In the genomic region with DNA sequence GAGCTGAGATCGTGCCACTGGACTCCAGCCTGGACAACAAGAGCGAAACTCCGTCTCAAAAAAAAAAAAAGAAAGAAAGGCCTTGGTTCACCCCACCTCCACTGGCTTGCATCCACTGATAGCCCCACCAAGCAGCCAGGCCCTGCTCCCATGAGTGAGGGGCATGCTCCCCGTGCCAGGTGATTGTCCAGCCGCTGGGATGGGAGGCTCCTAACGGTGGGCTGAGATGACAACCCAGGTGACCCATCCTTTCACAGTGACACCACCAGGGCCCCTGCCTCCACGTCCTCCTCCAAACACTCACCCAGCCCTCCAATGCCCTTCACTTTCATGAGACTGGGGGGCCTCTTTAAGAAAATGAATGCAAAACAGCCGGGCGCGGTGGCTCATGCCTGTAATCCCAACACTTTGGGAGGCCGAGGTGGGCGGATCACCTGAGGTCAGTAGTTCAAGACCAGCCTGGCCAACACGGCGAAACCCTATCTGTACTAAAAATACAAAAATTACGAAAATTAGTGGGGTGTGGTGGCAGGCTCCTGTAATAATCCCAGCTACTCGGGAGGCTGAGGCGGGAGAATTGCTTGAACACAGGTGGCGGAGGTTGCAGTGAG, we compare ENCODE assay signal across 30 cellular contexts. TPM values are rescaled to one million over a fixed set of nuclear protein-coding genes. Genes with fewer than 3 reads are reported as not detected.
DNase-seq lines count a peak whose midpoint lies in the region; ATAC-seq and TF ChIP-seq lines count a peak whose summit lies in the region.
"Had no signal": no experiment of that assay in that cellular context is flagged by ENCODE, and none has a peak within 500 bp of the region (broad histone marks: within the 10 kb centered on the region; RNA-seq: fewer than 3 reads in every experiment).

No MANE protein-coding gene starts in this region.

- H3K27ac ChIP-seq in right atrium auricular region (peak overlapping the region; percentile 62 to 73), heart right ventricle (peak overlapping the region in 5 of 10 donors; percentile 68 to 84 (median 73)), OCI-LY7 (ENCODE audit: low read depth, low read length, poor library complexity, severe bottlenecking) (peak overlapping the region; percentile 82), uterus (peak overlapping the region; percentile 35 to 48)
- H3K27ac ChIP-seq: A549, colonic mucosa, SK-N-MC had no signal

- H3K9me3 ChIP-seq in right atrium auricular region, result no peaks in the 10 kb centered on the region
- H3K9me3 ChIP-seq in heart right ventricle, result no peaks in the 10 kb centered on the region
- H3K9me3 ChIP-seq in OCI-LY7 (ENCODE audit: low read length), result no peaks in the 10 kb centered on the region
- H3K9me3 ChIP-seq in uterus, result no peaks in the 10 kb centered on the region
- H3K9me3 ChIP-seq: A549, colonic mucosa, vagina had no signal

- H3K27me3 ChIP-seq in right atrium auricular region, result no peaks in the 10 kb centered on the region
- H3K27me3 ChIP-seq in heart right ventricle, result peaks cover 0 to 9% (median 0%) of the 10 kb centered on the region in 7 donors
- no peaks in the 10 kb centered on the region for H3K27me3 ChIP-seq in uterus
- H3K27me3 ChIP-seq: colonic mucosa, vagina had no signal

- intact Hi-C loops in heart right ventricle (cut with DNase I) (loop anchor here (5.0 to 10.0 kb wide), 6 partner anchors 75 to 310 kb away; a partner anchor contains a TSS), OCI-LY7 (cut with micrococcal nuclease; ENCODE audit: unreplicated experiment) (loop anchor here (5.0 kb wide), 2 partner anchors 95 to 220 kb away; a partner anchor contains a TSS), uterus (cut with DNase I; ENCODE audit: low total_unique reads) (loop anchor here (5.0 to 10.0 kb wide), 2 partner anchors 80 to 303 kb away; a partner anchor contains a TSS)

- H3K4me3 ChIP-seq in right atrium auricular region (no peak overlapping the region), heart right ventricle (no peak overlapping the region), OCI-LY7 (ENCODE audit: low read depth, low read length, poor library complexity, severe bottlenecking) (peak overlapping the region; percentile 48), uterus (no peak overlapping the region)
- H3K4me3 ChIP-seq: A549, colonic mucosa, SK-N-MC, skin epidermis, vagina had no signal

- peak overlapping the region; percentile 76 for H3K4me2 ChIP-seq in OCI-LY7 (ENCODE audit: low read length)
- H3K4me2 ChIP-seq: A549 had no signal

- H3K79me2 ChIP-seq in OCI-LY7 (ENCODE audit: insufficient read depth, low read depth, low read length), result no peaks in the 10 kb centered on the region

- H3K36me3 Mint-ChIP-seq in mesothelial cell of epicardium, result no peaks in the 10 kb centered on the region
- H3K36me3 Mint-ChIP-seq: activated naive CD8-positive, alpha-beta T cell treated with anti-CD3 and anti-CD28 coated beads for 36 hours; CD8-positive, alpha-beta T cell; naive thymus-derived CD4-positive, alpha-beta T cell had no signal

- H3K4me1 ChIP-seq in right atrium auricular region (peaks cover 0 to 46% of the 10 kb centered on the region in 2 donors), heart right ventricle (peaks cover 21 to 61% (median 43%) of the 10 kb centered on the region in 9 donors), OCI-LY7 (ENCODE audit: insufficient read depth, low read length, poor library complexity, severe bottlenecking) (peaks cover 94% of the 10 kb centered on the region), uterus (no peaks in the 10 kb centered on the region)
- H3K4me1 ChIP-seq: A549 had no signal

- TF ChIP-seq POLR2A in uterus (IDR thresholded peaks at IDR 0.05), result no peak

- peak overlapping the region; percentile 90 for H3K27ac Mint-ChIP-seq in mesothelial cell of epicardium
- H3K27ac Mint-ChIP-seq: activated naive CD8-positive, alpha-beta T cell treated with anti-CD3 and anti-CD28 coated beads for 36 hours; activated T-cell treated with anti-CD3 and anti-CD28 coated beads, Interleukin-2, amount 50 U/mL, for 24 hours; CD8-positive, alpha-beta T cell; naive thymus-derived CD4-positive, alpha-beta T cell had no signal

- POLR2A ChIA-PET in OCI-LY7 (lab: Charles Lee), result interaction anchor here (0.5 to 0.9 kb wide), 4 partner anchors 48 to 270 kb away, joined by 3 to 6 read pairs (median 4); no protein-coding TSS in a partner anchor

- H3K9me2 ChIP-seq in OCI-LY7 (ENCODE audit: insufficient read depth, low read length), result no peaks in the 10 kb centered on the region

- H3K9me3 Mint-ChIP-seq in mesothelial cell of epicardium, result no peaks in the 10 kb centered on the region
- H3K9me3 Mint-ChIP-seq: activated B cell treated with CpG ODN at 0.5 μM for 24 hours; activated naive CD8-positive, alpha-beta T cell treated with anti-CD3 and anti-CD28 coated beads for 36 hours; activated T-cell treated with anti-CD3 and anti-CD28 coated beads, Interleukin-2, amount 50 U/mL, for 24 hours; CD8-positive, alpha-beta T cell; H9 had no signal

- 90 to 93% methylated on average over 18 of the region's 18 CpGs for WGBS in heart right ventricle, 2 donors

- no peaks in the 10 kb centered on the region for H4K20me1 ChIP-seq in OCI-LY7 (ENCODE audit: insufficient read depth, low read length)

- no peaks in the 10 kb centered on the region for H3K27me3 Mint-ChIP-seq in mesothelial cell of epicardium (ENCODE audit: low read depth)
- H3K27me3 Mint-ChIP-seq: activated B cell treated with CpG ODN at 0.5 μM for 24 hours; activated naive CD8-positive, alpha-beta T cell treated with anti-CD3 and anti-CD28 coated beads for 36 hours; activated T-cell treated with anti-CD3 and anti-CD28 coated beads, Interleukin-2, amount 50 U/mL, for 24 hours had no signal

- H2AFZ ChIP-seq in OCI-LY7 (ENCODE audit: low read length), result 0 out of 2 replicates have a peak overlapping the region, but pooled peaks have one; percentile 29

- ATAC-seq in heart right ventricle (no peak), GM18867 (IDR thresholded peaks at IDR 0.05; ENCODE audit: unreplicated experiment) (no peak), omental fat pad (ENCODE audit: low FRiP score) (no peak)
- ATAC-seq: A549; CD8-positive, alpha-beta T cell; naive thymus-derived CD4-positive, alpha-beta T cell had no signal

- DNase-seq in right atrium auricular region (ENCODE audit: low spot score) (no peak), heart right ventricle (no peak), OCI-LY7 (ENCODE audit: low spot score) (no peak), mesothelial cell of epicardium (ENCODE audit: low spot score in 2 of 2, unreplicated experiment in 2 of 2) (no peak), uterus (no peak), omental fat pad (ENCODE audit: low spot score) (no peak)
- no peak for DNase-seq in effector CD4-positive, alpha-beta T cell
- DNase-seq: activated B cell treated with CpG ODN at 0.5 μM for 24 hours; activated CD4-positive, alpha-beta T cell treated with anti-CD3 and anti-CD28 coated beads, Interleukin-2, amount 50 U/mL, for 1 hour; activated gamma-delta T cell; activated naive CD8-positive, alpha-beta T cell treated with anti-CD3 and anti-CD28 coated beads for 36 hours; activated T-cell treated with anti-CD3 and anti-CD28 coated beads, Interleukin-2, amount 50 U/mL, for 24 hours; AML-193; CD8-positive, alpha-beta T cell; colonic mucosa; effector CD8-positive, alpha-beta T cell; erythroblast; Kasumi-1; midbrain; naive thymus-derived CD4-positive, alpha-beta T cell; NCI-H146; NCI-H345; NCI-H748 treated with DMSO at 0.1 percent for 48 hours; stimulated activated naive CD4-positive, alpha-beta T cell treated with Interleukin-2 at 50 U/mL for 16 hours had no signal

- no peaks in the 10 kb centered on the region for H3K36me3 ChIP-seq in right atrium auricular region
- no peaks in the 10 kb centered on the region for H3K36me3 ChIP-seq in heart right ventricle
- H3K36me3 ChIP-seq in OCI-LY7 (ENCODE audit: insufficient read depth, low read length), result no peaks in the 10 kb centered on the region
- H3K36me3 ChIP-seq in uterus, result no peaks in the 10 kb centered on the region
- H3K36me3 ChIP-seq: colonic mucosa, vagina had no signal

- no TSS peak for BruUV-seq in OCI-LY7 (replicated peaks; lab: Mats Ljungman, UMichigan)

- H3K4me1 Mint-ChIP-seq in mesothelial cell of epicardium, result peaks cover 48% of the 10 kb centered on the region

- CTCF ChIA-PET in OCI-LY7 (lab: Charles Lee; ENCODE audit: unreplicated experiment), result interaction anchor here (0.6 kb wide), 2 partner anchors 48 to 317 kb away, joined by 3 to 4 read pairs; no protein-coding TSS in a partner anchor

- no peak overlapping the region for H3K4me3 Mint-ChIP-seq in mesothelial cell of epicardium
- H3K4me3 Mint-ChIP-seq: activated B cell treated with CpG ODN at 0.5 μM for 24 hours; activated naive CD8-positive, alpha-beta T cell treated with anti-CD3 and anti-CD28 coated beads for 36 hours; activated T-cell treated with anti-CD3 and anti-CD28 coated beads, Interleukin-2, amount 50 U/mL, for 24 hours; CD8-positive, alpha-beta T cell; naive thymus-derived CD4-positive, alpha-beta T cell had no signal

- TF ChIP-seq CTCF in right atrium auricular region (IDR thresholded peaks at IDR 0.05) (no peak), heart right ventricle (IDR thresholded peaks at IDR 0.05) (no peak), OCI-LY7 (conservative IDR thresholded peaks at IDR 0.05; ENCODE audit: low read length) (no peak), mesothelial cell of epicardium (IDR thresholded peaks at IDR 0.05; ENCODE audit: unreplicated experiment) (no peak), uterus (IDR thresholded peaks at IDR 0.05) (no peak), omental fat pad (IDR thresholded peaks at IDR 0.05) (no peak)

RNA-seq across cellular contexts. Expression of a gene that starts 8.6 kb away (rescaled TPM):
- total RNA-seq in right atrium auricular region (10 to 100 TPM in 1 of 2 donors, 1 to 10 TPM in 1; 4.0 to 10.6 TPM), heart right ventricle (1 to 10 TPM in 9 of 10 donors, under 1 TPM in 1; 0.91 to 5.1 (median 1.7) TPM), OCI-LY7 (2022) (52.1 and 64.1 TPM in 2 replicates), mesothelial cell of epicardium (23.5 to 25.8 TPM (median 24.8 TPM) in 3 replicates), uterus (1 to 10 TPM in 1 of 4 donors, under 1 TPM in 1, not detected in 2; 0.95 to 1.2 TPM), omental fat pad (1 to 10 TPM in 2 of 4 donors, under 1 TPM in 2; 0.47 to 3.1 (median 1.5) TPM)
- 10 to 100 TPM in 1 of 2 donors, 1 to 10 TPM in 1; 2.0 to 14.1 TPM for polyA plus RNA-seq in heart right ventricle
- total RNA-seq in OCI-LY7 (2014; rRNA removed; shearing (Covaris generic)), result 34.6 and 44.6 TPM in 2 replicates
- polyA plus RNA-seq: naive thymus-derived CD4-positive, alpha-beta T cell had no signal

RNA-seq across cellular contexts. Expression of a gene that starts 10.3 kb away (rescaled TPM):
- total RNA-seq in right atrium auricular region (10 to 100 TPM; 10.6 to 15.5 TPM), heart right ventricle (10 to 100 TPM; 16.1 to 30.4 (median 21.2) TPM), OCI-LY7 (2022) (41.6 and 50.2 TPM in 2 replicates), mesothelial cell of epicardium (98.7 to 112 TPM (median 99.0 TPM) in 3 replicates), uterus (10 to 100 TPM in 3 of 4 donors, under 1 TPM in 1; under 0.01 to 63.3 (median 15.0) TPM), omental fat pad (1 to 10 TPM; 3.1 to 9.2 (median 7.5) TPM)
- polyA plus RNA-seq in heart right ventricle, result 10 to 100 TPM in 1 of 2 donors, 1 to 10 TPM in 1; 8.3 to 42.1 TPM
- total RNA-seq in OCI-LY7 (2014; rRNA removed; shearing (Covaris generic)), result 16.0 and 16.4 TPM in 2 replicates

RNA-seq across cellular contexts. Expression of a gene that starts 46.8 kb away (rescaled TPM):
- 100 to 1,000 TPM; 176 to 273 TPM for total RNA-seq in right atrium auricular region
- 100 to 1,000 TPM; 135 to 457 (median 225) TPM for total RNA-seq in heart right ventricle
- 100 to 1,000 TPM; 474 to 634 TPM for polyA plus RNA-seq in heart right ventricle
- total RNA-seq in OCI-LY7 (2014; rRNA removed; shearing (Covaris generic)), result 861 and 1,440 TPM in 2 replicates
- 1,078 and 1,202 TPM in 2 replicates for total RNA-seq in OCI-LY7 (2022)
- total RNA-seq in mesothelial cell of epicardium, result 916 to 949 TPM (median 925 TPM) in 3 replicates
- total RNA-seq in uterus, result 100 to 1,000 TPM in 2 of 4 donors, 10 to 100 TPM in 2; 77.1 to 189 (median 124) TPM
- 100 to 1,000 TPM; 136 to 255 (median 235) TPM for total RNA-seq in omental fat pad
